ENCODE assay signal across 10 cellular contexts in the genomic region with DNA sequence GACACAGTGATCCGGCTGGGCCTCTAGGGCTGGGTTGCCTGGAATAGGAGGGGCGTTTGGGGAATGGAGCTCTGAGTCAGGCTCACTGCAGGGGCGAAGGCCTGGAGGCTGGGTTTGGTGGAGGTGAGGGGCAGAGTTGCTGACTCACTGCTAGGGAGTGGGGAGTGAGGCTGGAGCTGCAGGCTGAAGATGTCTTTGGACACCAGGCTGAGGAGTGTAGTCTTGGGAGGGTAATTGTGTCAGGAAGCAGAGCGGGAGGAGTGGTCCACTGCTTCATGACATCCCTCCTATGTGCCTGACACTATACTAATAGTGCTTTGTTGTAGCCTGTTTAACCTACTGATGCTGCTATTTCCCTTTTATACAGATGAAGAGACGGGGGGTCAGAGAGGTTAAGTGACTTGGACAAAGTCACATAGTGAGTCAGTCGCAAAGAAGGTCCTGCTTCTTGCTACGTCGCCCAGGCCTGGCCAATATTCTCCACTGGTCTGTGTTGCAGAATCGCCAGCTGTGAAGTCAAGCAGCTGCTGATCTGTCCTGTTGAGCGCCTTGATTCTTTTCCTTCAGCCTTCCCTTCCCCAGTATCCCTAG. TPM values are rescaled to one million over a fixed set of nuclear protein-coding genes. Genes with fewer than 3 reads are reported as not detected.
A peak's percentile ranks its signal among the peaks of the same experiment; 100 is the strongest.
DNase-seq lines count a peak whose midpoint lies in the region; ATAC-seq lines count a peak whose summit lies in the region.
"Had no signal": no experiment of that assay in that cellular context is flagged by ENCODE, and none has a peak within 500 bp of the region (broad histone marks: within the 10 kb centered on the region; RNA-seq: fewer than 3 reads in every experiment).

No MANE protein-coding gene starts in this region.

- ATAC-seq in Right ventricle myocardium superior (ENCODE audit: poor library complexity), result peak; percentile 49
- ATAC-seq in HG02852 (IDR thresholded peaks at IDR 0.05; ENCODE audit: unreplicated experiment), result no peak

- intact Hi-C loops in Right ventricle myocardium superior (cut with DNase I), result no loop called here

- peak; percentile 77 for DNase-seq in ELF-1 (ENCODE audit: low read depth, low spot score)
- peak; percentile 70 for DNase-seq in T1000 (lab: John Stamatoyannopoulos, UW)
- peak; percentile 59 for DNase-seq in Right ventricle myocardium superior
- peak; percentile 72 for DNase-seq in renal cortical epithelial cell (ENCODE audit: low read depth)
- no peak for DNase-seq in DMS79 treated with DMSO at 0.1 percent for 48 hours (lab: John Stamatoyannopoulos, UW)
- DNase-seq in NCI-H187 treated with DMSO at 0.1 percent for 48 hours (lab: John Stamatoyannopoulos, UW), result no peak
- no peak for DNase-seq in NCI-H2029 (lab: John Stamatoyannopoulos, UW)
- DNase-seq: DMS 273 treated with DMSO at 0.1 percent for 48 hours; NK-92 treated with Interleukin-12 subunit alpha and Interleukin-12 subunit beta, amount 100 ng/mL, for 24 hours had no signal

RNA-seq across cellular contexts. Expression of a gene that starts 13.6 kb away (rescaled TPM):
- total RNA-seq in Right ventricle myocardium superior, result not detected
- not detected in 2 replicates for total RNA-seq in renal cortical epithelial cell

Comparison
In these comparisons a context has a peak if more than half of its experiments do, and no peak if none do; other contexts are left out.
1. DNase-seq: peak in ELF-1 (single experiment), T1000 (single experiment), Right ventricle myocardium superior (single experiment) and renal cortical epithelial cell (single experiment); none in DMS79 treated with DMSO at 0.1 percent for 48 hours (single experiment), NCI-H187 treated with DMSO at 0.1 percent for 48 hours (single experiment) and NCI-H2029 (single experiment).